ENCODE assay signal across 16 cellular contexts in genomic region chr4:3462321-3462789, GRCh38. TPM values are rescaled to one million over a fixed set of nuclear protein-coding genes. Genes with fewer than 3 reads are reported as not detected.
DNase-seq lines count a peak whose midpoint lies in the region; ATAC-seq, FAIRE-seq and TF ChIP-seq lines count a peak whose summit lies in the region.
"Had no signal": no experiment of that assay in that cellular context is flagged by ENCODE, and none has a peak within 500 bp of the region (broad histone marks: within the 10 kb centered on the region; RNA-seq: fewer than 3 reads in every experiment).

No MANE protein-coding gene starts in this region.

- intact Hi-C loops in pancreas (cut with DNase I): no loop called here

- DNase-seq in SJCRH30 (no peak), right atrium auricular region (ENCODE audit: low spot score) (no peak), pancreas (peak in 3 of 6 donors; percentile 55 to 66 (median 59)), NCI-H146 treated with DMSO at 0.1 percent for 48 hours (lab: John Stamatoyannopoulos, UW; ENCODE audit: unreplicated experiment) (no peak), cortex of kidney (lab: John Stamatoyannopoulos, UW) (no peak), Peyer's patch (no peak)
- DNase-seq: activated CD4-positive, alpha-beta T cell treated with anti-CD3 and anti-CD28 coated beads for 36 hours; H9; KG1; NCI-H1694 treated with DMSO at 0.1 percent for 48 hours; small intestine had no signal

- ATAC-seq in pancreas (peak in 3 of 4 donors; percentile 5 to 28 (median 18)), HG03139 (IDR thresholded peaks at IDR 0.05; ENCODE audit: unreplicated experiment) (no peak)
- ATAC-seq: activated CD4-positive, alpha-beta T cell treated with anti-CD3 and anti-CD28 coated beads for 36 hours had no signal

- no peak for FAIRE-seq in pancreas (lab: Jason Lieb, UNC)
- FAIRE-seq: small intestine had no signal

- H3K4me3 ChIP-seq in SJCRH30: peak overlapping the region; percentile 64
- H3K4me3 ChIP-seq in right atrium auricular region: no peak overlapping the region
- H3K4me3 ChIP-seq in pancreas: no peak overlapping the region
- no peak overlapping the region for H3K4me3 ChIP-seq in Peyer's patch

- H3K36me3 ChIP-seq in SJCRH30 (no peaks in the 10 kb centered on the region), right atrium auricular region (no peaks in the 10 kb centered on the region), pancreas (no peaks in the 10 kb centered on the region), Peyer's patch (no peaks in the 10 kb centered on the region)

- no peak for TF ChIP-seq CTCF in C4-2B (conservative IDR thresholded peaks at IDR 0.05)
- TF ChIP-seq CTCF in right atrium auricular region (IDR thresholded peaks at IDR 0.05): no peak
- TF ChIP-seq CTCF in pancreas (IDR thresholded peaks at IDR 0.05): no peak
- TF ChIP-seq CTCF in Peyer's patch (IDR thresholded peaks at IDR 0.05): no peak

- H3K27ac ChIP-seq in C4-2B (peak overlapping the region; percentile 62), SJCRH30 (peak overlapping the region; percentile 59), right atrium auricular region (peak overlapping the region; percentile 85 to 96), pancreas (peak overlapping the region; percentile 68 to 84 (median 77)), Peyer's patch (peak overlapping the region in 1 of 4 donors; percentile 51)
- H3K27ac ChIP-seq: epithelial cell of prostate had no signal

- H3K27me3 ChIP-seq in SJCRH30 (no peaks in the 10 kb centered on the region), right atrium auricular region (no peaks in the 10 kb centered on the region), pancreas (no peaks in the 10 kb centered on the region), Peyer's patch (peaks cover 0 to 19% of the 10 kb centered on the region in 2 donors)

- 45 to 59% methylated on average over 10 of the region's 10 CpGs for WGBS in pancreas, 2 donors

- no peak for TF ChIP-seq POLR2A in Peyer's patch (IDR thresholded peaks at IDR 0.05)

- H3K4me1 ChIP-seq in SJCRH30 (peaks cover 32% of the 10 kb centered on the region), right atrium auricular region (peaks cover 0 to 52% of the 10 kb centered on the region in 2 donors), pancreas (peaks cover 14 to 24% (median 24%) of the 10 kb centered on the region in 3 donors), Peyer's patch (peaks cover 0 to 14% (median 7%) of the 10 kb centered on the region in 4 donors)

- H3K9me3 ChIP-seq in SJCRH30 (replicated peaks) (no peaks in the 10 kb centered on the region), right atrium auricular region (no peaks in the 10 kb centered on the region), pancreas (no peaks in the 10 kb centered on the region), Peyer's patch (no peaks in the 10 kb centered on the region)

RNA-seq across cellular contexts. Expression of gene DOK7, which starts 0.8 kb away (rescaled TPM):
- total RNA-seq in SJCRH30 (2014; rRNA removed; shearing (Covaris generic)): 8.6 and 9.6 TPM in 2 replicates
- total RNA-seq in right atrium auricular region: 10 to 100 TPM; 31.0 to 68.9 TPM
- total RNA-seq in pancreas: 1 to 10 TPM; 2.5 to 8.0 (median 4.2) TPM
- 1 to 10 TPM; 2.8 to 5.8 TPM for polyA plus RNA-seq in pancreas
- 1 to 10 TPM in 2 of 4 donors, under 1 TPM in 1, not detected in 1; 0.53 to 5.7 (median 4.1) TPM for total RNA-seq in Peyer's patch
- total RNA-seq: activated CD4-positive, alpha-beta T cell treated with anti-CD3 and anti-CD28 coated beads for 36 hours; subcutaneous adipose tissue; T-helper 1 cell treated with Interleukin-12 subunit alpha and Interleukin-12 subunit beta and Interleukin-4 antibody, amounts not matched to agents 30 ng/mL and 1 ng/mL, for 36 hours had no signal

RNA-seq across cellular contexts. Expression of gene HGFAC, which starts 20.6 kb away (rescaled TPM):
- 0.12 and 0.63 TPM in 2 replicates for total RNA-seq in SJCRH30 (2014; rRNA removed; shearing (Covaris generic))
- total RNA-seq in right atrium auricular region (not detected), pancreas (under 1 TPM in 3 of 6 donors, not detected in 3; 0.09 to 0.47 (median 0.13) TPM), Peyer's patch (not detected)
- 1 to 10 TPM; 1.2 to 2.2 TPM for polyA plus RNA-seq in pancreas
- total RNA-seq: activated CD4-positive, alpha-beta T cell treated with anti-CD3 and anti-CD28 coated beads for 36 hours; subcutaneous adipose tissue; T-helper 1 cell treated with Interleukin-12 subunit alpha and Interleukin-12 subunit beta and Interleukin-4 antibody, amounts not matched to agents 30 ng/mL and 1 ng/mL, for 36 hours had no signal
